Comparison of ENCODE assay signal across 7 cellular contexts in the genomic region with DNA sequence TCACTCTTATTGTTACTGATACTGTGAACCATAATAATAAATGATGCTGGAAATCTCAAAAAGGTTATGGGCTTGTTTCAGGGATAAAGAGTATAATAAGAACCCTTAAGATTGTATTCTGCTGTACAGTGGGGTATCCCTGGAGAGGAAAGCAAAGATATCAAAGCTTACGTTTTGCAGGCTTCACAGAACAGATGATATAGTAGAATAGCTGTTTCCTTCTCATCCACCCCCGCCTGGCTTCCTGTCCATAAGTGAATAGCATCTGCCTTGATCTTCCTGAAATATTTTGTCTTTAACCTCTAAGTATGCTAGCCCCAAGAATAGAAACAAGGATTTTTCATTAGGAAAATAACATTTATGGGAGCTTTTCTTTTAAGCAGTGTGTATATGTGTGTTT.
DNase-seq lines count a peak whose midpoint lies in the region; ATAC-seq, FAIRE-seq and TF ChIP-seq lines count a peak whose summit lies in the region.
"Not testable (repeated sequence)": the region's sequence is repeated elsewhere in the genome, so short reads cannot be mapped to it uniquely, and the experiment has no call there.

No MANE protein-coding gene starts in this region.

- not testable (repeated sequence) for ATAC-seq in CD4-positive, CD25-positive, alpha-beta regulatory T cell (ENCODE audit: low read depth in 2 of 2); stimulated activated effector memory CD8-positive, alpha-beta T cell treated with anti-CD3 and anti-CD28 coated beads, Interleukin-12 subunit alpha, Interleukin-12 subunit beta, amount 100 ng/mL, for 72 hours
- ATAC-seq in T-cell (replicated peaks in 1 of 4): peak in 3 of 4 experiments; percentile 58 to 60 (median 60)
- peak; percentile 33 to 40 for ATAC-seq in naive thymus-derived CD8-positive, alpha-beta T cell

- POLR2A ChIA-PET in T-cell (lab: Charles Lee): not testable (repeated sequence)
- POLR2A ChIA-PET in naive thymus-derived CD8-positive, alpha-beta T cell (lab: Charles Lee): interaction anchor here (3.4 kb wide), 1 partner anchor 10 kb away, joined by 12 read pairs; no protein-coding TSS in a partner anchor

- not testable (repeated sequence) for H3K4me3 Mint-ChIP-seq in CD4-positive, CD25-positive, alpha-beta regulatory T cell; T-cell; activated T-helper 1 cell treated with anti-CD3 and anti-CD28 coated beads, Interleukin-12 subunit alpha, Interleukin-12 subunit beta, Interleukin-2, Interleukin-4 antibody, amounts not matched to agents 30 ng/mL and 10 ng/mL and 1 ng/mL, durations not matched to agents 14 hours and 24 hours and 36 hours; stimulated activated effector memory CD8-positive, alpha-beta T cell treated with anti-CD3 and anti-CD28 coated beads, Interleukin-12 subunit alpha, Interleukin-12 subunit beta, amount 100 ng/mL, for 72 hours
- H3K4me3 Mint-ChIP-seq in naive thymus-derived CD8-positive, alpha-beta T cell: peak overlapping the region in 1 of 10 donors; percentile 51

- intact Hi-C loops in activated T-helper 1 cell treated with anti-CD3 and anti-CD28 coated beads, Interleukin-12 subunit alpha, Interleukin-12 subunit beta, Interleukin-2, Interleukin-4 antibody, amounts not matched to agents 30 ng/mL and 10 ng/mL and 1 ng/mL, durations not matched to agents 14 hours and 24 hours and 36 hours (cut with micrococcal nuclease): not testable (repeated sequence)

- not testable (repeated sequence) for H3K4me1 ChIP-seq in CD4-positive, CD25-positive, alpha-beta regulatory T cell (ENCODE audit: control insufficient read depth, insufficient read depth, low read length, poor library complexity, severe bottlenecking)

- H3K27me3 ChIP-seq in CD4-positive, CD25-positive, alpha-beta regulatory T cell (ENCODE audit: control insufficient read depth, insufficient read depth, low read length): not testable (repeated sequence)

- FAIRE-seq in GM12892 (lab: Jason Lieb, UNC): peak; percentile 27

- not testable (repeated sequence) for TF ChIP-seq POLR2A in GM12892 (IDR thresholded peaks at IDR 0.05; ENCODE audit: low read depth, low read length)

- H3K36me3 Mint-ChIP-seq in CD4-positive, CD25-positive, alpha-beta regulatory T cell; T-cell; activated T-helper 1 cell treated with anti-CD3 and anti-CD28 coated beads, Interleukin-12 subunit alpha, Interleukin-12 subunit beta, Interleukin-2, Interleukin-4 antibody, amounts not matched to agents 30 ng/mL and 10 ng/mL and 1 ng/mL, durations not matched to agents 14 hours and 24 hours and 36 hours (ENCODE audit: low read depth); naive thymus-derived CD8-positive, alpha-beta T cell; stimulated activated effector memory CD8-positive, alpha-beta T cell treated with anti-CD3 and anti-CD28 coated beads, Interleukin-12 subunit alpha, Interleukin-12 subunit beta, amount 100 ng/mL, for 72 hours: not testable (repeated sequence)

- H3K36me3 ChIP-seq in CD4-positive, CD25-positive, alpha-beta regulatory T cell (ENCODE audit: control insufficient read depth, insufficient read depth, low read length): not testable (repeated sequence)

- CTCF ChIA-PET in T-cell (lab: Charles Lee): not testable (repeated sequence)

- in situ Hi-C loops in KBM-7 (cut with MboI; ENCODE audit: low pct_unique_long_range_greater_than_20kb, low sequenced_read_pairs): not testable (repeated sequence)

- H3K4me1 Mint-ChIP-seq in CD4-positive, CD25-positive, alpha-beta regulatory T cell: peaks cover 0 to 20% (median 10%) of the 10 kb centered on the region in 4 donors
- H3K4me1 Mint-ChIP-seq in T-cell: peaks cover 19 to 22% (median 21%) of the 10 kb centered on the region in 3 donors
- H3K4me1 Mint-ChIP-seq in activated T-helper 1 cell treated with anti-CD3 and anti-CD28 coated beads, Interleukin-12 subunit alpha, Interleukin-12 subunit beta, Interleukin-2, Interleukin-4 antibody, amounts not matched to agents 30 ng/mL and 10 ng/mL and 1 ng/mL, durations not matched to agents 14 hours and 24 hours and 36 hours (ENCODE audit: low read depth): peaks cover 23% of the 10 kb centered on the region
- peaks cover 10 to 20% (median 19%) of the 10 kb centered on the region in 4 donors for H3K4me1 Mint-ChIP-seq in naive thymus-derived CD8-positive, alpha-beta T cell
- H3K4me1 Mint-ChIP-seq in stimulated activated effector memory CD8-positive, alpha-beta T cell treated with anti-CD3 and anti-CD28 coated beads, Interleukin-12 subunit alpha, Interleukin-12 subunit beta, amount 100 ng/mL, for 72 hours: peaks cover 13% of the 10 kb centered on the region

- not testable (repeated sequence) for H3K9me3 Mint-ChIP-seq in CD4-positive, CD25-positive, alpha-beta regulatory T cell; T-cell; activated T-helper 1 cell treated with anti-CD3 and anti-CD28 coated beads, Interleukin-12 subunit alpha, Interleukin-12 subunit beta, Interleukin-2, Interleukin-4 antibody, amounts not matched to agents 30 ng/mL and 10 ng/mL and 1 ng/mL, durations not matched to agents 14 hours and 24 hours and 36 hours; naive thymus-derived CD8-positive, alpha-beta T cell; stimulated activated effector memory CD8-positive, alpha-beta T cell treated with anti-CD3 and anti-CD28 coated beads, Interleukin-12 subunit alpha, Interleukin-12 subunit beta, amount 100 ng/mL, for 72 hours

- H3K9me3 ChIP-seq in CD4-positive, CD25-positive, alpha-beta regulatory T cell (ENCODE audit: control insufficient read depth in 2 of 2, low read length in 2 of 2): not testable (repeated sequence)

- H3K27ac Mint-ChIP-seq in CD4-positive, CD25-positive, alpha-beta regulatory T cell: peak overlapping the region in 2 of 3 donors; percentile 7 to 55
- peak overlapping the region in 1 of 2 donors; percentile 44 for H3K27ac Mint-ChIP-seq in T-cell
- H3K27ac Mint-ChIP-seq in activated T-helper 1 cell treated with anti-CD3 and anti-CD28 coated beads, Interleukin-12 subunit alpha, Interleukin-12 subunit beta, Interleukin-2, Interleukin-4 antibody, amounts not matched to agents 30 ng/mL and 10 ng/mL and 1 ng/mL, durations not matched to agents 14 hours and 24 hours and 36 hours: peak overlapping the region; percentile 20
- H3K27ac Mint-ChIP-seq in naive thymus-derived CD8-positive, alpha-beta T cell: not testable (repeated sequence)
- H3K27ac Mint-ChIP-seq in stimulated activated effector memory CD8-positive, alpha-beta T cell treated with anti-CD3 and anti-CD28 coated beads, Interleukin-12 subunit alpha, Interleukin-12 subunit beta, amount 100 ng/mL, for 72 hours: peak overlapping the region; percentile 55

- H3K27ac ChIP-seq in CD4-positive, CD25-positive, alpha-beta regulatory T cell (ENCODE audit: insufficient read depth, low read length, poor library complexity, severe bottlenecking): not testable (repeated sequence)

- not testable (repeated sequence) for H3K27me3 Mint-ChIP-seq in CD4-positive, CD25-positive, alpha-beta regulatory T cell; T-cell; activated T-helper 1 cell treated with anti-CD3 and anti-CD28 coated beads, Interleukin-12 subunit alpha, Interleukin-12 subunit beta, Interleukin-2, Interleukin-4 antibody, amounts not matched to agents 30 ng/mL and 10 ng/mL and 1 ng/mL, durations not matched to agents 14 hours and 24 hours and 36 hours (ENCODE audit: insufficient read depth); naive thymus-derived CD8-positive, alpha-beta T cell

- DNase-seq in CD4-positive, CD25-positive, alpha-beta regulatory T cell; GM12892 (ENCODE audit: insufficient read length); T-cell; activated T-helper 1 cell treated with anti-CD3 and anti-CD28 coated beads, Interleukin-12 subunit alpha, Interleukin-12 subunit beta, Interleukin-2, Interleukin-4 antibody, amounts not matched to agents 30 ng/mL and 10 ng/mL and 1 ng/mL, durations not matched to agents 14 hours and 24 hours and 36 hours (ENCODE audit: low spot score); naive thymus-derived CD8-positive, alpha-beta T cell; stimulated activated effector memory CD8-positive, alpha-beta T cell treated with anti-CD3 and anti-CD28 coated beads, Interleukin-12 subunit alpha, Interleukin-12 subunit beta, amount 100 ng/mL, for 72 hours (ENCODE audit: low spot score in 2 of 2): not testable (repeated sequence)
- peak; percentile 27 for DNase-seq in KBM-7

- H3K4me3 ChIP-seq in CD4-positive, CD25-positive, alpha-beta regulatory T cell (ENCODE audit: low read depth, low read length): not testable (repeated sequence)
